In genomic region chr6:30127238-30128093, GRCh38 we compare ENCODE assay signal across 14 cellular contexts. TPM values are rescaled to one million over a fixed set of nuclear protein-coding genes. Genes with fewer than 3 reads are reported as not detected.
DNase-seq lines count a peak whose midpoint lies in the region; TF ChIP-seq lines count a peak whose summit lies in the region.
"Had no signal": no experiment of that assay in that cellular context is flagged by ENCODE, and none has a peak within 500 bp of the region (broad histone marks: within the 10 kb centered on the region; RNA-seq: fewer than 3 reads in every experiment).

No MANE protein-coding gene starts in this region.

- no peak overlapping the region for H3K27ac ChIP-seq in iPS-18a (ENCODE audit: low read length)
- H3K27ac ChIP-seq in parathyroid adenoma: no peak overlapping the region
- H3K27ac ChIP-seq: VCaP had no signal

- H3K4me3 Mint-ChIP-seq in brain: peak overlapping the region; percentile 29 to 82 (median 75)
- H3K4me3 Mint-ChIP-seq in Caco-2 (ENCODE audit: unreplicated experiment): no peak overlapping the region
- H3K4me3 Mint-ChIP-seq: immature natural killer cell had no signal

- H3K27me3 Mint-ChIP-seq in brain: peaks cover 86% of the 10 kb centered on the region
- no peaks in the 10 kb centered on the region for H3K27me3 Mint-ChIP-seq in Caco-2 (ENCODE audit: insufficient read depth, unreplicated experiment)

- POLR2A ChIA-PET in Caco-2 (lab: Charles Lee): no interaction called here

- H3K9me3 Mint-ChIP-seq in brain: no peaks in the 10 kb centered on the region
- H3K9me3 Mint-ChIP-seq in Caco-2 (ENCODE audit: unreplicated experiment): no peaks in the 10 kb centered on the region
- H3K9me3 Mint-ChIP-seq: immature natural killer cell had no signal

- H3K27ac Mint-ChIP-seq in brain (no peak overlapping the region), Caco-2 (ENCODE audit: unreplicated experiment) (no peak overlapping the region)
- H3K27ac Mint-ChIP-seq: immature natural killer cell had no signal

- peaks cover 11% of the 10 kb centered on the region for H3K4me1 Mint-ChIP-seq in brain
- H3K4me1 Mint-ChIP-seq in Caco-2 (ENCODE audit: low read depth, unreplicated experiment): peaks cover 30% of the 10 kb centered on the region

- H3K36me3 ChIP-seq in H7 (replicated peaks; ENCODE audit: control insufficient read depth, insufficient read depth, low read length) (no peaks in the 10 kb centered on the region), iPS-18a (ENCODE audit: control insufficient read depth, low read depth, low read length) (no peaks in the 10 kb centered on the region), parathyroid adenoma (ENCODE audit: control insufficient read depth, insufficient read depth, low read length) (no peaks in the 10 kb centered on the region), Caco-2 (ENCODE audit: control insufficient read depth, insufficient read depth, low read length) (no peaks in the 10 kb centered on the region)

- H3K79me2 ChIP-seq in parathyroid adenoma: no peaks in the 10 kb centered on the region

- H3K27me3 ChIP-seq in H7 (ENCODE audit: control insufficient read depth, insufficient read depth, low read length) (peaks cover 64% of the 10 kb centered on the region), iPS-18a (ENCODE audit: control insufficient read depth, insufficient read depth, low read length) (peaks cover 75% of the 10 kb centered on the region), parathyroid adenoma (ENCODE audit: control insufficient read depth, insufficient read depth, low read length) (no peaks in the 10 kb centered on the region), Caco-2 (replicated peaks; ENCODE audit: control insufficient read depth, insufficient read depth, low read length) (no peaks in the 10 kb centered on the region)

- H3K9ac ChIP-seq in iPS-18a (ENCODE audit: low read length) (no peak overlapping the region), parathyroid adenoma (no peak overlapping the region)

- CTCF ChIA-PET in Caco-2 (lab: Charles Lee): interaction anchor here (0.6 to 1.2 kb wide), 2 partner anchors 24 kb away, joined by 3 to 9 read pairs; no protein-coding TSS in a partner anchor

- intact Hi-C loops in Caco-2 (cut with micrococcal nuclease; ENCODE audit: unreplicated experiment): no loop called here

- H3K36me3 Mint-ChIP-seq in brain: no peaks in the 10 kb centered on the region
- H3K36me3 Mint-ChIP-seq in Caco-2 (ENCODE audit: insufficient read depth, unreplicated experiment): no peaks in the 10 kb centered on the region

- peak; percentile 73 for DNase-seq in H7
- no peak for DNase-seq in HuH-7.5 (ENCODE audit: low spot score)
- DNase-seq in T1000 (lab: John Stamatoyannopoulos, UW): no peak
- DNase-seq in Caco-2: no peak
- no peak for DNase-seq in stimulated activated CD4-positive, alpha-beta T cell treated with anti-CD3 and anti-CD28 coated beads, Interleukin-1b, Interleukin-23, amount 100 ng/mL, for 48 hours
- DNase-seq: immature natural killer cell; MV-4-11; SHP77 treated with DMSO at 0.1 percent for 48 hours; stimulated activated naive CD4-positive, alpha-beta T cell had no signal

- TF ChIP-seq CTCF in brain (conservative IDR thresholded peaks at IDR 0.05) (no peak), parathyroid adenoma (IDR thresholded peaks at IDR 0.05) (no peak), Caco-2 (IDR thresholded peaks at IDR 0.05; ENCODE audit: insufficient read depth in 1 of 2, low read depth in 1 of 2, low read length in 1 of 2, severe bottlenecking in 1 of 2, unreplicated experiment in 1 of 2) (no peak)

- H3K4me3 ChIP-seq in H7 (ENCODE audit: insufficient read depth, low read depth, low read length) (peak overlapping the region; percentile 32), iPS-18a (ENCODE audit: low read length) (peak overlapping the region; percentile 55), parathyroid adenoma (ENCODE audit: low read depth, low read length) (peak overlapping the region; percentile 17), Caco-2 (ENCODE audit: low read depth, low read length) (no peak overlapping the region)

- H3K9me3 ChIP-seq in iPS-18a (ENCODE audit: control insufficient read depth, low read depth, low read length) (no peaks in the 10 kb centered on the region), parathyroid adenoma (ENCODE audit: control insufficient read depth, low read length) (no peaks in the 10 kb centered on the region), Caco-2 (no peaks in the 10 kb centered on the region)

- peak overlapping the region; percentile 52 for H2AFZ ChIP-seq in parathyroid adenoma

- H3K4me1 ChIP-seq in iPS-18a (ENCODE audit: control insufficient read depth, low read depth, low read length) (no peaks in the 10 kb centered on the region), parathyroid adenoma (no peaks in the 10 kb centered on the region), Caco-2 (peaks cover 41% of the 10 kb centered on the region)

- BruUV-seq in Caco-2 (replicated peaks; lab: Mats Ljungman, UMichigan): no TSS peak

- peak overlapping the region; percentile 61 for H3K4me2 ChIP-seq in parathyroid adenoma (ENCODE audit: low read length)

RNA-seq across cellular contexts. Expression of gene TRIM40, which starts 8.5 kb away (rescaled TPM):
- total RNA-seq in H7 (2014; rRNA removed; shearing (Covaris generic)): not detected in 2 replicates
- polyA plus RNA-seq in brain (ENCODE audit: insufficient read depth, low read depth, low replicate concordance): not detected
- not detected in 2 replicates for total RNA-seq in Caco-2 (2022)
- polyA plus RNA-seq: BJ, immature natural killer cell had no signal

RNA-seq across cellular contexts. Expression of gene TRIM31, which starts 14.6 kb away (rescaled TPM):
- total RNA-seq in H7 (2014; rRNA removed; shearing (Covaris generic)): not detected in 2 replicates
- not detected for polyA plus RNA-seq in brain (ENCODE audit: insufficient read depth, low read depth, low replicate concordance)
- 0.70 and 0.74 TPM in 2 replicates for total RNA-seq in Caco-2 (2022)
- polyA plus RNA-seq: BJ, immature natural killer cell had no signal

RNA-seq across cellular contexts. Expression of gene TRIM10, which starts 33.5 kb away (rescaled TPM):
- not detected in 2 replicates for total RNA-seq in H7 (2014; rRNA removed; shearing (Covaris generic))
- not detected for polyA plus RNA-seq in brain (ENCODE audit: insufficient read depth, low read depth, low replicate concordance)
- total RNA-seq in Caco-2 (2022): 0.95 and 1.4 TPM in 2 replicates
- polyA plus RNA-seq: BJ, immature natural killer cell had no signal

RNA-seq across cellular contexts. Expression of gene TRIM15, which starts 35.9 kb away (rescaled TPM):
- total RNA-seq in H7 (2014; rRNA removed; shearing (Covaris generic)): 0.55 TPM in 1 of 2 replicates, not detected in the other
- polyA plus RNA-seq in brain (ENCODE audit: insufficient read depth, low read depth, low replicate concordance): not detected
- total RNA-seq in Caco-2 (2022): 5.2 and 6.9 TPM in 2 replicates
- polyA plus RNA-seq: BJ, immature natural killer cell had no signal

RNA-seq across cellular contexts. Expression of gene RNF39, which starts 51.9 kb away (rescaled TPM):
- total RNA-seq in H7 (2014; rRNA removed; shearing (Covaris generic)): 0.14 TPM in 1 of 2 replicates, not detected in the other
- polyA plus RNA-seq in brain (ENCODE audit: insufficient read depth, low read depth, low replicate concordance): not detected
- 0.23 and 0.37 TPM in 2 replicates for total RNA-seq in Caco-2 (2022)
- polyA plus RNA-seq: BJ, immature natural killer cell had no signal
